Comparison of ENCODE assay signal across 1 cellular context in genomic region chr5:154484393-154484944, GRCh38.
TF ChIP-seq lines count a peak whose summit lies in the region.

No MANE protein-coding gene starts in this region.

TF ChIP-seq in HepG2, 621 proteins besides CTCF, POLR2A, EP300 and RAD21 (continued from another document):
- TF ChIP-seq GATAD2A (CRISPR knock-in tag; IDR thresholded peaks at IDR 0.05): no peak
- no peak for TF ChIP-seq ZNF382 (CRISPR knock-in tag; IDR thresholded peaks at IDR 0.05; ENCODE audit: borderline replicate concordance)
- TF ChIP-seq ZNF326 (CRISPR knock-in tag; IDR thresholded peaks at IDR 0.05; ENCODE audit: borderline replicate concordance): no peak
- no peak for TF ChIP-seq ZNF800 (CRISPR knock-in tag; IDR thresholded peaks at IDR 0.05)
- TF ChIP-seq ZBTB43 (CRISPR knock-in tag; conservative IDR thresholded peaks at IDR 0.05): no peak
- TF ChIP-seq ZNF580 (CRISPR knock-in tag; IDR thresholded peaks at IDR 0.05; ENCODE audit: borderline replicate concordance, low read depth): no peak
- TF ChIP-seq TRIM24 (CRISPR knock-in tag; IDR thresholded peaks at IDR 0.05): no peak
- TF ChIP-seq MAZ (IDR thresholded peaks at IDR 0.05; ENCODE audit: borderline replicate concordance, low read depth, low read length): no peak
- no peak for TF ChIP-seq MAZ (CRISPR knock-in tag; IDR thresholded peaks at IDR 0.05; ENCODE audit: low read depth)
- no peak for TF ChIP-seq HMGA1 (CRISPR knock-in tag; conservative IDR thresholded peaks at IDR 0.05)
- TF ChIP-seq ELK4 (CRISPR knock-in tag; IDR thresholded peaks at IDR 0.05; ENCODE audit: borderline replicate concordance): no peak
- no peak for TF ChIP-seq SRY (CRISPR knock-in tag; IDR thresholded peaks at IDR 0.05)
- TF ChIP-seq ZFP41 (CRISPR knock-in tag; IDR thresholded peaks at IDR 0.05; ENCODE audit: borderline replicate concordance): no peak
- TF ChIP-seq ZNF740 (CRISPR knock-in tag; IDR thresholded peaks at IDR 0.05): no peak
- TF ChIP-seq POLR2AphosphoS2 (IDR thresholded peaks at IDR 0.05; ENCODE audit: low read depth, low read length): no peak
- TF ChIP-seq RELA (CRISPR knock-in tag; IDR thresholded peaks at IDR 0.05): no peak
- no peak for TF ChIP-seq ZFYVE20 (CRISPR knock-in tag; IDR thresholded peaks at IDR 0.05; ENCODE audit: borderline replicate concordance, low read depth)
- no peak for TF ChIP-seq SNRNP70 (IDR thresholded peaks at IDR 0.05; ENCODE audit: low read depth, low read length)
- TF ChIP-seq CHD2 (IDR thresholded peaks at IDR 0.05; ENCODE audit: low read depth, low read length): no peak
